ENCODE assay signal across 16 cellular contexts in genomic region chr17:5380491-5381135, GRCh38. TPM values are rescaled to one million over a fixed set of nuclear protein-coding genes. Genes with fewer than 3 reads are reported as not detected.
A peak's percentile ranks its signal among the peaks of the same experiment; 100 is the strongest.
DNase-seq lines count a peak whose midpoint lies in the region; ATAC-seq and TF ChIP-seq lines count a peak whose summit lies in the region.
"Had no signal": no experiment of that assay in that cellular context is flagged by ENCODE, and none has a peak within 500 bp of the region (broad histone marks: within the 10 kb centered on the region; RNA-seq: fewer than 3 reads in every experiment).

No MANE protein-coding gene starts in this region.

- H3K27me3 Mint-ChIP-seq in activated CD8-positive, alpha-beta T cell treated with anti-CD3 and anti-CD28 coated beads for 36 hours: no peaks in the 10 kb centered on the region
- no peaks in the 10 kb centered on the region for H3K27me3 Mint-ChIP-seq in stimulated activated naive CD8-positive, alpha-beta T cell treated with anti-CD3 and anti-CD28 coated beads, Interleukin-15, amount 100 ng/mL, for 72 hours

- TF ChIP-seq CTCF in heart right ventricle (IDR thresholded peaks at IDR 0.05) (no peak), left ventricle myocardium inferior (IDR thresholded peaks at IDR 0.05; ENCODE audit: borderline replicate concordance) (no peak), foreskin fibroblast (IDR thresholded peaks at IDR 0.05; ENCODE audit: low read depth, low read length) (no peak), OCI-LY7 (conservative IDR thresholded peaks at IDR 0.05; ENCODE audit: low read length) (no peak)
- TF ChIP-seq CTCF in activated CD8-positive, alpha-beta T cell treated with anti-CD3 and anti-CD28 coated beads for 36 hours (IDR thresholded peaks at IDR 0.05): no peak

- ATAC-seq in heart right ventricle: peak in 6 of 8 donors; percentile 15 to 40 (median 22)
- ATAC-seq in activated CD8-positive, alpha-beta T cell treated with anti-CD3 and anti-CD28 coated beads for 36 hours: no peak
- peak; percentile 5 for ATAC-seq in stimulated activated naive CD8-positive, alpha-beta T cell treated with anti-CD3 and anti-CD28 coated beads, Interleukin-15, amount 100 ng/mL, for 72 hours
- no peak for ATAC-seq in GM19463 (IDR thresholded peaks at IDR 0.05; ENCODE audit: unreplicated experiment)

- H3K27me3 ChIP-seq in heart right ventricle: no peaks in the 10 kb centered on the region
- no peaks in the 10 kb centered on the region for H3K27me3 ChIP-seq in left ventricle myocardium inferior (ENCODE audit: low read depth)
- H3K27me3 ChIP-seq: Peyer's patch had no signal

- 55 to 68% methylated on average over 7 of the region's 7 CpGs for WGBS in heart right ventricle, 2 donors

- 0 out of 2 replicates have a peak, but pooled peaks cover 3% of the 10 kb centered on the region for H4K20me1 ChIP-seq in OCI-LY7 (ENCODE audit: insufficient read depth, low read length)

- DNase-seq in heart right ventricle (no peak), left ventricle myocardium inferior (no peak), foreskin fibroblast (peak; percentile 6 to 33), OCI-LY7 (ENCODE audit: low spot score) (no peak), T-helper 2 cell (no peak)
- DNase-seq in activated CD8-positive, alpha-beta T cell treated with anti-CD3 and anti-CD28 coated beads for 36 hours: no peak
- no peak for DNase-seq in stimulated activated naive CD8-positive, alpha-beta T cell treated with anti-CD3 and anti-CD28 coated beads, Interleukin-15, amount 100 ng/mL, for 72 hours
- DNase-seq: activated CD4-positive, alpha-beta T cell treated with anti-CD3 and anti-CD28 coated beads, Interleukin-2, amount 50 U/mL, for 48 hours; DND-41; GOT3; NCI-H446; Peyer's patch; stimulated activated CD8-positive, alpha-beta memory T cell treated with anti-CD3 and anti-CD28 coated beads, Interleukin-4, amount 100 ng/mL, for 48 hours had no signal

- no peak overlapping the region for H2AFZ ChIP-seq in OCI-LY7 (ENCODE audit: low read length)

- H3K4me3 Mint-ChIP-seq in activated CD8-positive, alpha-beta T cell treated with anti-CD3 and anti-CD28 coated beads for 36 hours: no peak overlapping the region
- no peak overlapping the region for H3K4me3 Mint-ChIP-seq in stimulated activated naive CD8-positive, alpha-beta T cell treated with anti-CD3 and anti-CD28 coated beads, Interleukin-15, amount 100 ng/mL, for 72 hours
- H3K4me3 Mint-ChIP-seq: mesothelial cell of epicardium had no signal

- CTCF ChIA-PET in activated CD8-positive, alpha-beta T cell treated with anti-CD3 and anti-CD28 coated beads for 36 hours (lab: Charles Lee): interaction anchor here (0.9 to 1.1 kb wide), 2 partner anchors 58 to 84 kb away, joined by 3 to 4 read pairs; no protein-coding TSS in a partner anchor
- CTCF ChIA-PET in OCI-LY7 (lab: Charles Lee; ENCODE audit: unreplicated experiment): no interaction called here

- peaks cover 55% of the 10 kb centered on the region for H3K36me3 Mint-ChIP-seq in activated CD8-positive, alpha-beta T cell treated with anti-CD3 and anti-CD28 coated beads for 36 hours (ENCODE audit: low read depth)

- no peaks in the 10 kb centered on the region for H3K9me3 ChIP-seq in heart right ventricle
- H3K9me3 ChIP-seq in left ventricle myocardium inferior (replicated peaks): no peaks in the 10 kb centered on the region
- no peaks in the 10 kb centered on the region for H3K9me3 ChIP-seq in OCI-LY7 (ENCODE audit: low read length)
- H3K9me3 ChIP-seq: Peyer's patch, prostate gland had no signal

- POLR2A ChIA-PET in activated CD8-positive, alpha-beta T cell treated with anti-CD3 and anti-CD28 coated beads for 36 hours (lab: Charles Lee): interaction anchor here (0.5 to 2.1 kb wide), 5 partner anchors 9 to 170 kb away, joined by 3 to 7 read pairs (median 4); partner anchors contain the start of genes NUP88 and RPAIN
- POLR2A ChIA-PET in OCI-LY7 (lab: Charles Lee): no interaction called here

- H3K36me3 ChIP-seq in heart right ventricle (peaks cover 6 to 100% (median 83%) of the 10 kb centered on the region in 9 donors), left ventricle myocardium inferior (peaks cover 100% of the 10 kb centered on the region), OCI-LY7 (ENCODE audit: insufficient read depth, low read length) (peaks cover 97% of the 10 kb centered on the region)

- intact Hi-C loops in heart right ventricle (cut with DNase I): no loop called here
- intact Hi-C loops in left ventricle myocardium inferior (cut with micrococcal nuclease): no loop called here
- intact Hi-C loops in activated CD8-positive, alpha-beta T cell treated with anti-CD3 and anti-CD28 coated beads for 36 hours (cut with micrococcal nuclease): no loop called here
- intact Hi-C loops in OCI-LY7 (cut with micrococcal nuclease; ENCODE audit: unreplicated experiment): loop anchor here (5.0 kb wide), 1 partner anchor 133 kb away; no protein-coding TSS in a partner anchor

- BruUV-seq in OCI-LY7 (replicated peaks; lab: Mats Ljungman, UMichigan): no TSS peak

- peak overlapping the region; percentile 32 for H3K27ac Mint-ChIP-seq in activated CD8-positive, alpha-beta T cell treated with anti-CD3 and anti-CD28 coated beads for 36 hours
- peak overlapping the region; percentile 4 to 17 for H3K27ac Mint-ChIP-seq in stimulated activated naive CD8-positive, alpha-beta T cell treated with anti-CD3 and anti-CD28 coated beads, Interleukin-15, amount 100 ng/mL, for 72 hours

- peaks cover 4% of the 10 kb centered on the region for H3K4me1 Mint-ChIP-seq in activated CD8-positive, alpha-beta T cell treated with anti-CD3 and anti-CD28 coated beads for 36 hours (ENCODE audit: low read depth)
- H3K4me1 Mint-ChIP-seq in stimulated activated naive CD8-positive, alpha-beta T cell treated with anti-CD3 and anti-CD28 coated beads, Interleukin-15, amount 100 ng/mL, for 72 hours: peaks cover 17% of the 10 kb centered on the region
- H3K4me1 Mint-ChIP-seq: mesothelial cell of epicardium had no signal

- H3K9me3 Mint-ChIP-seq in activated CD8-positive, alpha-beta T cell treated with anti-CD3 and anti-CD28 coated beads for 36 hours: no peaks in the 10 kb centered on the region
- no peaks in the 10 kb centered on the region for H3K9me3 Mint-ChIP-seq in stimulated activated naive CD8-positive, alpha-beta T cell treated with anti-CD3 and anti-CD28 coated beads, Interleukin-15, amount 100 ng/mL, for 72 hours
- H3K9me3 Mint-ChIP-seq: mesothelial cell of epicardium had no signal

- H3K79me2 ChIP-seq in OCI-LY7 (ENCODE audit: insufficient read depth, low read depth, low read length): no peaks in the 10 kb centered on the region

- H3K4me3 ChIP-seq in heart right ventricle (no peak overlapping the region), left ventricle myocardium inferior (no peak overlapping the region), foreskin fibroblast (ENCODE audit: low read depth in 1 of 2, low read length in 2 of 2) (no peak overlapping the region), OCI-LY7 (ENCODE audit: low read depth, low read length, poor library complexity, severe bottlenecking) (no peak overlapping the region)
- H3K4me3 ChIP-seq: Peyer's patch, prostate gland had no signal

- H3K4me1 ChIP-seq in heart right ventricle: no peaks in the 10 kb centered on the region
- no peaks in the 10 kb centered on the region for H3K4me1 ChIP-seq in left ventricle myocardium inferior
- H3K4me1 ChIP-seq in OCI-LY7 (ENCODE audit: insufficient read depth, low read length, poor library complexity, severe bottlenecking): no peaks in the 10 kb centered on the region
- H3K4me1 ChIP-seq: Peyer's patch, prostate gland had no signal

- H3K9me2 ChIP-seq in OCI-LY7 (ENCODE audit: insufficient read depth, low read length): no peaks in the 10 kb centered on the region

- no peak overlapping the region for H3K4me2 ChIP-seq in OCI-LY7 (ENCODE audit: low read length)

- H3K27ac ChIP-seq in heart right ventricle (peak overlapping the region in 1 of 10 donors; percentile 25), left ventricle myocardium inferior (replicated peaks) (no peak overlapping the region), OCI-LY7 (ENCODE audit: low read depth, low read length, poor library complexity, severe bottlenecking) (no peak overlapping the region)
- H3K27ac ChIP-seq: Peyer's patch, prostate gland had no signal

RNA-seq across cellular contexts. Expression of gene NUP88, which starts 38.8 kb away (rescaled TPM):
- total RNA-seq in heart right ventricle: 10 to 100 TPM; 23.3 to 41.6 (median 35.3) TPM
- 10 to 100 TPM; 55.5 to 59.7 TPM for polyA plus RNA-seq in heart right ventricle
- total RNA-seq in left ventricle myocardium inferior: 37.3 TPM
- total RNA-seq in activated CD8-positive, alpha-beta T cell treated with anti-CD3 and anti-CD28 coated beads for 36 hours: 100 to 1,000 TPM; 140 to 141 TPM
- total RNA-seq in OCI-LY7 (2014; rRNA removed; shearing (Covaris generic)): 214 and 238 TPM in 2 replicates
- 262 and 267 TPM in 2 replicates for total RNA-seq in OCI-LY7 (2022)

RNA-seq across cellular contexts. Expression of gene RPAIN, which starts 39.4 kb away (rescaled TPM):
- total RNA-seq in heart right ventricle (10 to 100 TPM; 22.6 to 36.1 (median 29.0) TPM), left ventricle myocardium inferior (28.4 TPM), OCI-LY7 (2022) (88.9 and 108 TPM in 2 replicates)
- 10 to 100 TPM; 30.0 to 47.0 TPM for polyA plus RNA-seq in heart right ventricle
- 10 to 100 TPM; 56.9 to 61.4 TPM for total RNA-seq in activated CD8-positive, alpha-beta T cell treated with anti-CD3 and anti-CD28 coated beads for 36 hours
- total RNA-seq in OCI-LY7 (2014; rRNA removed; shearing (Covaris generic)): 86.3 and 99.6 TPM in 2 replicates

RNA-seq across cellular contexts. Expression of gene C1QBP, which starts 58.3 kb away (rescaled TPM):
- 100 to 1,000 TPM; 101 to 144 (median 137) TPM for total RNA-seq in heart right ventricle
- 100 to 1,000 TPM in 1 of 2 donors, 10 to 100 TPM in 1; 59.9 to 159 TPM for polyA plus RNA-seq in heart right ventricle
- total RNA-seq in left ventricle myocardium inferior: 124 TPM
- total RNA-seq in activated CD8-positive, alpha-beta T cell treated with anti-CD3 and anti-CD28 coated beads for 36 hours: 100 to 1,000 TPM; 463 to 470 TPM
- 257 and 260 TPM in 2 replicates for total RNA-seq in OCI-LY7 (2014; rRNA removed; shearing (Covaris generic))
- 264 and 322 TPM in 2 replicates for total RNA-seq in OCI-LY7 (2022)

Comparison
In these comparisons a context has a peak if more than half of its experiments do, and no peak if none do; other contexts are left out.
1. ATAC-seq: peak in heart right ventricle (6 of 8) and stimulated activated naive CD8-positive, alpha-beta T cell treated with anti-CD3 and anti-CD28 coated beads, Interleukin-15, amount 100 ng/mL, for 72 hours (single experiment); none in activated CD8-positive, alpha-beta T cell treated with anti-CD3 and anti-CD28 coated beads for 36 hours (single experiment) and GM19463 (single experiment).
2. DNase-seq: peak in foreskin fibroblast (2 of 2); none in heart right ventricle (0 of 2), left ventricle myocardium inferior (single experiment), activated CD8-positive, alpha-beta T cell treated with anti-CD3 and anti-CD28 coated beads for 36 hours (single experiment), stimulated activated naive CD8-positive, alpha-beta T cell treated with anti-CD3 and anti-CD28 coated beads, Interleukin-15, amount 100 ng/mL, for 72 hours (0 of 2), OCI-LY7 (single experiment) and T-helper 2 cell (0 of 5).